8 cellular contexts compared by ENCODE assay signal in the genomic region with DNA sequence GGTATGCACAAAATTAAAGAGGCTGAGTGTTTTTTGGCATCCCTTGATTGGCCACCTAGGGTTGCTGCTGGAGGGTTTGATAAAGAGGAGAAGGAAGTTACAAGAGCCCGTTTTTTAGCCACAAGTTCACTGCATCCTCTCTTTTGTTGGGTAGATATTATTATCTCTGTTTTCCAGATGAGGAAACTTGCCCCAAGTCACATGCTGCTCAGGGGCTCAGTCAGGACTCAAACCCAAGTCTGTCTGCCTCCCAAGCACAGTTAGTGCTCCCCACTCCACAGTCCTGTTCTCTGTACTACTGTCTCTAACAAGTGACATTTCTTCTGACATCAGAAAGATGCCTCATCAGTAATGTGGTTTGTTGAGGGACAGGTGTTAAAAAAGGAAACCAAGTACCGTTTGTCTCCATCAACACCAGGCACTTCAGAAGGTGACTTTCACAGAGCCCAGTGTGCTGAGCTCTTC. TPM values are rescaled to one million over a fixed set of nuclear protein-coding genes. Genes with fewer than 3 reads are reported as not detected.
DNase-seq lines count a peak whose midpoint lies in the region; ATAC-seq and TF ChIP-seq lines count a peak whose summit lies in the region.

No MANE protein-coding gene starts in this region.

- CTCF ChIA-PET in OCI-LY7 (lab: Charles Lee; ENCODE audit: unreplicated experiment), result interaction anchor here (1.2 kb wide), 1 partner anchor 20 kb away, joined by 3 read pairs; no protein-coding TSS in a partner anchor

- no peaks in the 10 kb centered on the region for H3K27me3 Mint-ChIP-seq in activated naive CD4-positive, alpha-beta T cell treated with anti-CD3 and anti-CD28 coated beads, Interleukin-2, amount 50 U/mL, for 24 hours
- no peaks in the 10 kb centered on the region for H3K27me3 Mint-ChIP-seq in stimulated activated memory B cell treated with anti-CD40 and anti-IgM and Interleukin-4, amounts not matched to agents 10 μg/mL and 1 μg/mL and 100 μg/mL, for 72 hours

- H3K79me2 ChIP-seq in OCI-LY7 (ENCODE audit: insufficient read depth, low read depth, low read length), result peaks cover 5% of the 10 kb centered on the region; the same call in 1 of the 2 replicates

- no peak for DNase-seq in activated naive CD4-positive, alpha-beta T cell treated with Interleukin-2 at 50 U/mL for 16 hours
- peak; percentile 65 for DNase-seq in OCI-LY7 (ENCODE audit: low spot score)
- DNase-seq in central memory CD4-positive, alpha-beta T cell, result peak; percentile 54
- DNase-seq in glomerular visceral epithelial cell (ENCODE audit: extremely low spot score), result no peak
- no peak for DNase-seq in GM13976 (ENCODE audit: low spot score)
- DNase-seq in NCI-H1436 treated with DMSO at 0.1 percent for 48 hours (lab: John Stamatoyannopoulos, UW), result no peak

- no peaks in the 10 kb centered on the region for H3K9me3 ChIP-seq in OCI-LY7 (ENCODE audit: low read length)

- no peak for TF ChIP-seq CTCF in OCI-LY7 (conservative IDR thresholded peaks at IDR 0.05; ENCODE audit: low read length)
- TF ChIP-seq CTCF in GM13976 (IDR thresholded peaks at IDR 0.05; ENCODE audit: borderline replicate concordance, control extremely low read depth, extremely low read depth, insufficient read depth, missing control alignments), result no peak

- H3K4me3 ChIP-seq in OCI-LY7 (ENCODE audit: low read depth, low read length, poor library complexity, severe bottlenecking), result peak overlapping the region; percentile 70

- H4K20me1 ChIP-seq in OCI-LY7 (ENCODE audit: insufficient read depth, low read length), result no peaks in the 10 kb centered on the region

- ATAC-seq in stimulated activated memory B cell treated with anti-CD40 and anti-IgM and Interleukin-4, amounts not matched to agents 10 μg/mL and 1 μg/mL and 100 μg/mL, for 72 hours, result no peak

- H3K36me3 ChIP-seq in OCI-LY7 (ENCODE audit: insufficient read depth, low read length), result peaks cover 8% of the 10 kb centered on the region; the same call in 1 of the 2 replicates

- peaks cover 48% of the 10 kb centered on the region for H3K4me1 ChIP-seq in OCI-LY7 (ENCODE audit: insufficient read depth, low read length, poor library complexity, severe bottlenecking)

- H3K4me2 ChIP-seq in OCI-LY7 (ENCODE audit: low read length), result peak overlapping the region; percentile 85

- no peaks in the 10 kb centered on the region for H3K9me3 Mint-ChIP-seq in activated naive CD4-positive, alpha-beta T cell treated with anti-CD3 and anti-CD28 coated beads, Interleukin-2, amount 50 U/mL, for 24 hours
- no peaks in the 10 kb centered on the region for H3K9me3 Mint-ChIP-seq in stimulated activated memory B cell treated with anti-CD40 and anti-IgM and Interleukin-4, amounts not matched to agents 10 μg/mL and 1 μg/mL and 100 μg/mL, for 72 hours

- intact Hi-C loops in OCI-LY7 (cut with micrococcal nuclease; ENCODE audit: unreplicated experiment), result loop anchor here (2.0 kb wide), 1 partner anchor 68 kb away; a partner anchor contains a TSS

- POLR2A ChIA-PET in OCI-LY7 (lab: Charles Lee), result interaction anchor here (0.5 to 0.6 kb wide), 2 partner anchors 12 to 14 kb away, joined by 3 to 4 read pairs; no protein-coding TSS in a partner anchor

- in situ Hi-C loops in GM13976 (cut with MboI; ENCODE audit: low sequenced_read_pairs, unreplicated experiment), result no loop called here

- H3K27ac ChIP-seq in OCI-LY7 (ENCODE audit: low read depth, low read length, poor library complexity, severe bottlenecking), result peak overlapping the region; percentile 77

- H3K36me3 Mint-ChIP-seq in activated naive CD4-positive, alpha-beta T cell treated with anti-CD3 and anti-CD28 coated beads, Interleukin-2, amount 50 U/mL, for 24 hours, result no peaks in the 10 kb centered on the region
- no peaks in the 10 kb centered on the region for H3K36me3 Mint-ChIP-seq in stimulated activated memory B cell treated with anti-CD40 and anti-IgM and Interleukin-4, amounts not matched to agents 10 μg/mL and 1 μg/mL and 100 μg/mL, for 72 hours

- H3K4me3 Mint-ChIP-seq in activated naive CD4-positive, alpha-beta T cell treated with anti-CD3 and anti-CD28 coated beads, Interleukin-2, amount 50 U/mL, for 24 hours, result peak overlapping the region; percentile 82
- H3K4me3 Mint-ChIP-seq in stimulated activated memory B cell treated with anti-CD40 and anti-IgM and Interleukin-4, amounts not matched to agents 10 μg/mL and 1 μg/mL and 100 μg/mL, for 72 hours, result peak overlapping the region; percentile 91

- H2AFZ ChIP-seq in OCI-LY7 (ENCODE audit: low read length), result peak overlapping the region; percentile 21; the same call in 1 of the 2 replicates

- H3K4me1 Mint-ChIP-seq in activated naive CD4-positive, alpha-beta T cell treated with anti-CD3 and anti-CD28 coated beads, Interleukin-2, amount 50 U/mL, for 24 hours, result peaks cover 26% of the 10 kb centered on the region
- H3K4me1 Mint-ChIP-seq in stimulated activated memory B cell treated with anti-CD40 and anti-IgM and Interleukin-4, amounts not matched to agents 10 μg/mL and 1 μg/mL and 100 μg/mL, for 72 hours, result peaks cover 34% of the 10 kb centered on the region

- peak overlapping the region; percentile 30 for H3K27ac Mint-ChIP-seq in activated naive CD4-positive, alpha-beta T cell treated with anti-CD3 and anti-CD28 coated beads, Interleukin-2, amount 50 U/mL, for 24 hours
- H3K27ac Mint-ChIP-seq in stimulated activated memory B cell treated with anti-CD40 and anti-IgM and Interleukin-4, amounts not matched to agents 10 μg/mL and 1 μg/mL and 100 μg/mL, for 72 hours, result no peak overlapping the region

- BruUV-seq in OCI-LY7 (replicated peaks; lab: Mats Ljungman, UMichigan), result no TSS peak

- no peaks in the 10 kb centered on the region for H3K9me2 ChIP-seq in OCI-LY7 (ENCODE audit: insufficient read depth, low read length)

RNA-seq across cellular contexts. Expression of a gene that starts 1.4 kb away (rescaled TPM):
- 8.2 and 10.4 TPM in 2 replicates for total RNA-seq in OCI-LY7 (2014; rRNA removed; shearing (Covaris generic))
- 14.0 and 16.2 TPM in 2 replicates for total RNA-seq in OCI-LY7 (2022)

RNA-seq across cellular contexts. Expression of a gene that starts 23.5 kb away (rescaled TPM):
- 69.4 and 83.9 TPM in 2 replicates for total RNA-seq in OCI-LY7 (2014; rRNA removed; shearing (Covaris generic))
- total RNA-seq in OCI-LY7 (2022), result 107 and 113 TPM in 2 replicates

Comparison
In these comparisons a context has a peak if more than half of its experiments do, and no peak if none do; other contexts are left out.
1. DNase-seq: peak in OCI-LY7 (single experiment) and central memory CD4-positive, alpha-beta T cell (single experiment); none in activated naive CD4-positive, alpha-beta T cell treated with Interleukin-2 at 50 U/mL for 16 hours (single experiment), glomerular visceral epithelial cell (single experiment), GM13976 (single experiment) and NCI-H1436 treated with DMSO at 0.1 percent for 48 hours (single experiment).